In genomic region chr10:30756896-30757295, GRCh38 we compare ENCODE assay signal across 20 cellular contexts.
"Had no signal": no experiment of that assay in that cellular context is flagged by ENCODE, and none has a peak within 500 bp of the region (broad histone marks: within the 10 kb centered on the region; RNA-seq: fewer than 3 reads in every experiment).

No MANE protein-coding gene starts in this region.

- H3K4me3 ChIP-seq: SJSA1, SK-N-MC had no signal

- FAIRE-seq: HTR-8/SVneo, RCC 7860 had no signal

- H3K27ac ChIP-seq: SJSA1, SK-N-MC had no signal

- H3K4me1 ChIP-seq: SJSA1 had no signal

- DNase-seq: KBM-7, NCI-H1092, NCI-H1105 treated with DMSO at 0.1 percent for 48 hours, NCI-H1417 treated with DMSO at 0.1 percent for 48 hours, NCI-H146, NCI-H1694 treated with DMSO at 0.1 percent for 48 hours, NCI-H1930, NCI-H2081, NCI-H2107, NCI-H2227 treated with DMSO at 0.1 percent for 48 hours, NCI-H524 treated with DMSO at 0.1 percent for 48 hours, NCI-H69, NCI-H774, Right ventricle myocardium superior, RPMI8226, SIG-M5 had no signal

- H3K27me3 ChIP-seq: SJSA1 had no signal

- H3K36me3 ChIP-seq: SJSA1 had no signal
